In genomic region chr2:166373951-166374350, GRCh38 we compare ENCODE assay signal across 11 cellular contexts. TPM values are rescaled to one million over a fixed set of nuclear protein-coding genes. Genes with fewer than 3 reads are reported as not detected.
DNase-seq lines count a peak whose midpoint lies in the region; ATAC-seq and TF ChIP-seq lines count a peak whose summit lies in the region.
"Had no signal": no experiment of that assay in that cellular context is flagged by ENCODE, and none has a peak within 500 bp of the region (broad histone marks: within the 10 kb centered on the region; RNA-seq: fewer than 3 reads in every experiment).

No MANE protein-coding gene starts in this region.

- H3K27ac ChIP-seq in naive thymus-derived CD4-positive, alpha-beta T cell (ENCODE audit: low read depth, low read length): no peak overlapping the region

- intact Hi-C loops in naive thymus-derived CD4-positive, alpha-beta T cell (cut with micrococcal nuclease): no loop called here

- ATAC-seq in HG03457 (IDR thresholded peaks at IDR 0.05; ENCODE audit: unreplicated experiment): no peak
- no peak for ATAC-seq in naive thymus-derived CD4-positive, alpha-beta T cell
- ATAC-seq: left colon, Panc1 had no signal

- H3K27ac Mint-ChIP-seq in endothelial cell (ENCODE audit: unreplicated experiment): no peak overlapping the region
- no peak overlapping the region for H3K27ac Mint-ChIP-seq in nephron progenitor cell
- H3K27ac Mint-ChIP-seq in naive thymus-derived CD4-positive, alpha-beta T cell: no peak overlapping the region

- H3K4me3 ChIP-seq in naive thymus-derived CD4-positive, alpha-beta T cell (ENCODE audit: low read length): no peak overlapping the region

- H3K9me3 Mint-ChIP-seq in endothelial cell (ENCODE audit: unreplicated experiment) (no peaks in the 10 kb centered on the region), nephron progenitor cell (no peaks in the 10 kb centered on the region)
- H3K9me3 Mint-ChIP-seq in naive thymus-derived CD4-positive, alpha-beta T cell: peaks cover 0 to 4% (median 0%) of the 10 kb centered on the region in 11 donors

- H3K4me1 ChIP-seq in naive thymus-derived CD4-positive, alpha-beta T cell (ENCODE audit: control insufficient read depth in 2 of 2, insufficient read depth in 2 of 2, low read length in 2 of 2): no peaks in the 10 kb centered on the region

- peaks cover 2% of the 10 kb centered on the region for H3K27me3 Mint-ChIP-seq in endothelial cell (ENCODE audit: unreplicated experiment)
- H3K27me3 Mint-ChIP-seq in nephron progenitor cell (ENCODE audit: low read depth, poor library complexity): peaks cover 47% of the 10 kb centered on the region
- H3K27me3 Mint-ChIP-seq in naive thymus-derived CD4-positive, alpha-beta T cell: peaks cover 27 to 50% (median 47%) of the 10 kb centered on the region in 5 donors

- TF ChIP-seq CTCF in endothelial cell (IDR thresholded peaks at IDR 0.05; ENCODE audit: unreplicated experiment) (no peak), nephron progenitor cell (IDR thresholded peaks at IDR 0.05) (no peak)

- H3K4me3 Mint-ChIP-seq in endothelial cell (ENCODE audit: unreplicated experiment): peak overlapping the region; percentile 17
- H3K4me3 Mint-ChIP-seq in nephron progenitor cell: no peak overlapping the region
- H3K4me3 Mint-ChIP-seq in naive thymus-derived CD4-positive, alpha-beta T cell: no peak overlapping the region

- no peaks in the 10 kb centered on the region for H3K36me3 Mint-ChIP-seq in endothelial cell (ENCODE audit: low read depth, unreplicated experiment)
- no peaks in the 10 kb centered on the region for H3K36me3 Mint-ChIP-seq in nephron progenitor cell (ENCODE audit: low read depth)
- H3K36me3 Mint-ChIP-seq in naive thymus-derived CD4-positive, alpha-beta T cell: no peaks in the 10 kb centered on the region

- peak; percentile 81 for DNase-seq in A172 (ENCODE audit: low spot score)
- DNase-seq in H4 (ENCODE audit: low spot score): peak; percentile 26
- DNase-seq in NCI-H510A treated with DMSO at 0.1 percent for 48 hours (lab: John Stamatoyannopoulos, UW): peak; percentile 66
- no peak for DNase-seq in endothelial cell (ENCODE audit: low spot score)
- no peak for DNase-seq in globus pallidus (ENCODE audit: low spot score)
- no peak for DNase-seq in nephron progenitor cell
- no peak for DNase-seq in naive thymus-derived CD4-positive, alpha-beta T cell
- DNase-seq: activated naive CD4-positive, alpha-beta T cell had no signal

- no peaks in the 10 kb centered on the region for H3K9me3 ChIP-seq in naive thymus-derived CD4-positive, alpha-beta T cell (ENCODE audit: control insufficient read depth in 2 of 3, low read length in 3 of 3)

- POLR2A ChIA-PET in naive thymus-derived CD4-positive, alpha-beta T cell (lab: Charles Lee): no interaction called here

- no peaks in the 10 kb centered on the region for H3K27me3 ChIP-seq in naive thymus-derived CD4-positive, alpha-beta T cell (ENCODE audit: control insufficient read depth in 2 of 2, insufficient read depth in 2 of 2, low read length in 2 of 2)

- CTCF ChIA-PET in naive thymus-derived CD4-positive, alpha-beta T cell (lab: Charles Lee): no interaction called here

- no peaks in the 10 kb centered on the region for H3K36me3 ChIP-seq in naive thymus-derived CD4-positive, alpha-beta T cell (ENCODE audit: control insufficient read depth in 2 of 3, insufficient read depth in 3 of 3, low read length in 3 of 3)

- H3K4me1 Mint-ChIP-seq in endothelial cell (ENCODE audit: unreplicated experiment): peaks cover 32% of the 10 kb centered on the region
- peaks cover 21% of the 10 kb centered on the region for H3K4me1 Mint-ChIP-seq in nephron progenitor cell
- H3K4me1 Mint-ChIP-seq in naive thymus-derived CD4-positive, alpha-beta T cell: peaks cover 0 to 20% (median 18%) of the 10 kb centered on the region in 7 donors

RNA-seq across cellular contexts. Expression of gene SCN9A, which starts 1.8 kb away (rescaled TPM):
- total RNA-seq in A172 (2014; rRNA removed; shearing (Covaris generic)): 6.3 and 8.2 TPM in 2 replicates
- 3.3 and 3.9 TPM in 2 replicates for total RNA-seq in H4 (2014; rRNA removed; shearing (Covaris generic))
- 47.3 TPM for total RNA-seq in endothelial cell (ENCODE audit: unreplicated experiment)
- total RNA-seq in naive thymus-derived CD4-positive, alpha-beta T cell: 1 to 10 TPM in 2 of 5 experiments, under 1 TPM in 2, not detected in 1; 0.13 to 1.8 (median 1.0) TPM
- under 1 TPM; 0.12 to 0.16 TPM for polyA plus RNA-seq in naive thymus-derived CD4-positive, alpha-beta T cell

Comparison
In these comparisons a context has a peak if more than half of its experiments do, and no peak if none do; other contexts are left out.
1. DNase-seq: peak in A172 (single experiment), H4 (single experiment) and NCI-H510A treated with DMSO at 0.1 percent for 48 hours (single experiment); none in endothelial cell (single experiment), globus pallidus (single experiment), nephron progenitor cell (single experiment) and naive thymus-derived CD4-positive, alpha-beta T cell (0 of 9).